8 cellular contexts compared by ENCODE assay signal in the genomic region with DNA sequence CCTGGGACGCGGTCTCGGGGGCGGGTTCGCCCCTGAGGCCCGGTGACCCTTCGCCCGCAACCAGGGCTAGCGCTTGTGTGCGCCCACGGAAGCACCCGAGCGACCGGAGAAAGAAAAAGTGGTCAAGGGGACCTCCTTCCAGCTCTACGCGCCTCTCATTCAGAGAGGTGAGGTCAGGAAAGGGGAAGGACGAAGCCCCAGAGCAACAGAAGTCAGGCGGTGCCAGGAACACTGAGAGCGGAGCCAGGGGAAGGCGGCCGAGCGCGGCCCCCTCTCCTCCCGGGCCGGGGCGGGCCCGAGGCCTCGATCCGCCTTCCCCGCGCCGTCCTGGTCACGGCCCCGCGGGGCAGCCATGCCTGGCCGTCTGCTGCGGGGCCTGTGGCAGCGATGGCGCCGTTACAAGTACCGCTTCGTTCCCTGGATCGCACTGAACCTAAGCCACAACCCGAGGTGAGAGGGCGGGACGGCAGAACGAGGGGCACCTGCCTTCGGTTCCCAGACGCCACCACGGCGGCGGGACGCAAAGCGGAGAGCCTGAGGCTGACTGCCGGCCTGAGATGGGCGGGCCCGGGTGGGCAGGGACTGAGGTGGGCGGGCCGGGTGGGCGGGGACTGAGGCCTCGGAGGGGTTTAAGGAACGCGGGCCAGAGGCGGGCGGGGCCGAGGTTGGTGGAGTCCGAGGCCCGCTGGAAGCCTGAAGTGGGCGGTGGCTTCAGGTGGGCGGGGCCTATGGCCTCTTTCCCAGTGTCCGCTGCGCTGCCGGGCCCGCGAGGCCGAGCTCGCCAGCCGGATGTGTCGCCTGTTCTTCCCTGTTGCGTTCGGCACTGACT. TPM values are rescaled to one million over a fixed set of nuclear protein-coding genes. Genes with fewer than 3 reads are reported as not detected.
DNase-seq lines count a peak whose midpoint lies in the region; ATAC-seq and TF ChIP-seq lines count a peak whose summit lies in the region.

A gene with protein sequence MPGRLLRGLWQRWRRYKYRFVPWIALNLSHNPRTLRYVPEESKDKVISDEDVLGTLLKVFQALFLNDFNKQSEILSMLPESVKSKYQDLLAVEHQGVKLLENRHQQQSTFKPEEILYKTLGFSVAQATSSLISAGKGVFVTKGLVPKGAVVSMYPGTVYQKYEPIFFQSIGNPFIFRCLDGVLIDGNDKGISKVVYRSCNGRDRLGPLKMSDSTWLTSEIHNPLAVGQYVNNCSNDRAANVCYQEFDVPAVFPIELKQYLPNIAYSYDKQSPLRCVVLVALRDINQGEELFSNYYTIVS (plus strand): TSS at position 303 of the 829 bp plus-strand sequence. CDS start 50 bp downstream, at position 353.

- H3K4me1 Mint-ChIP-seq in T-helper 17 cell: peaks cover 17% of the 10 kb centered on the region

- peak within 1 kb of the TSS; percentile 98 for H3K4me3 Mint-ChIP-seq in T-helper 17 cell

- H3K36me3 ChIP-seq in prostate gland: no peaks in the 10 kb centered on the region

- peak within 1 kb of the TSS; percentile 97 for H3K27ac ChIP-seq in angular gyrus (ENCODE audit: low read depth, low read length)
- peak within 1 kb of the TSS; percentile 90 to 94 for H3K27ac ChIP-seq in prostate gland

- H3K4me1 ChIP-seq in prostate gland (replicated peaks): no peaks in the 10 kb centered on the region

- H3K9me3 ChIP-seq in T-helper 17 cell (ENCODE audit: control insufficient read depth, low read length, poor library complexity, severe bottlenecking): no peaks in the 10 kb centered on the region
- H3K9me3 ChIP-seq in prostate gland: no peaks in the 10 kb centered on the region

- intact Hi-C loops in left ventricle myocardium superior (cut with micrococcal nuclease): no loop called here
- intact Hi-C loops in prostate gland (cut with DNase I): loop anchor here (2.0 to 5.0 kb wide), 2 partner anchors 43 to 265 kb away; a partner anchor contains a TSS

- peak; percentile 56 for TF ChIP-seq POLR2A in prostate gland (IDR thresholded peaks at IDR 0.05)

- under 1% methylated on average over 42 of the region's 81 CpGs for WGBS in prostate gland

- H3K4me3 ChIP-seq in prostate gland: peak within 1 kb of the TSS; percentile 45 to 56

- H3K27me3 Mint-ChIP-seq in T-helper 17 cell: no peaks in the 10 kb centered on the region

- DNase-seq in NCI-H1694 (lab: John Stamatoyannopoulos, UW): peak; percentile 82
- peak; percentile 70 to 84 (median 83) for DNase-seq in T-helper 17 cell
- peak; percentile 100 for DNase-seq in left ventricle myocardium superior
- DNase-seq in prostate gland (ENCODE audit: low spot score): peak; percentile 98
- DNase-seq in ureter (ENCODE audit: low spot score): peak; percentile 98

- peak; percentile 86 for ATAC-seq in GM18498 (IDR thresholded peaks at IDR 0.05; ENCODE audit: unreplicated experiment)
- ATAC-seq in HG02885 (IDR thresholded peaks at IDR 0.05; ENCODE audit: poor library complexity, unreplicated experiment): peak; percentile 85
- ATAC-seq in T-helper 17 cell: peak; percentile 87
- ATAC-seq in left ventricle myocardium superior: peak; percentile 95

- H3K27me3 ChIP-seq in prostate gland (replicated peaks; ENCODE audit: insufficient read depth): no peaks in the 10 kb centered on the region

- peaks cover 3% of the 10 kb centered on the region for H3K36me3 Mint-ChIP-seq in T-helper 17 cell (ENCODE audit: low read depth)

- H3K27ac Mint-ChIP-seq in T-helper 17 cell: peak within 1 kb of the TSS; percentile 97

- no peak for TF ChIP-seq CTCF in prostate gland (IDR thresholded peaks at IDR 0.05)

RNA-seq across cellular contexts. Expression of the gene that starts here (rescaled TPM):
- total RNA-seq in T-helper 17 cell (1 to 10 TPM; 3.5 to 4.5 TPM), left ventricle myocardium superior (18.9 TPM), prostate gland (10 to 100 TPM; 10.7 to 20.3 TPM), ureter (8.7 TPM)

Comparison
In these comparisons a context has a peak if more than half of its experiments do, and no peak if none do; other contexts are left out.
1. Peak in every context shown above with its lines: DNase-seq, ATAC-seq, H3K4me3 ChIP-seq and H3K27ac ChIP-seq.